ENCODE assay signal across 1 cellular context in the genomic region with DNA sequence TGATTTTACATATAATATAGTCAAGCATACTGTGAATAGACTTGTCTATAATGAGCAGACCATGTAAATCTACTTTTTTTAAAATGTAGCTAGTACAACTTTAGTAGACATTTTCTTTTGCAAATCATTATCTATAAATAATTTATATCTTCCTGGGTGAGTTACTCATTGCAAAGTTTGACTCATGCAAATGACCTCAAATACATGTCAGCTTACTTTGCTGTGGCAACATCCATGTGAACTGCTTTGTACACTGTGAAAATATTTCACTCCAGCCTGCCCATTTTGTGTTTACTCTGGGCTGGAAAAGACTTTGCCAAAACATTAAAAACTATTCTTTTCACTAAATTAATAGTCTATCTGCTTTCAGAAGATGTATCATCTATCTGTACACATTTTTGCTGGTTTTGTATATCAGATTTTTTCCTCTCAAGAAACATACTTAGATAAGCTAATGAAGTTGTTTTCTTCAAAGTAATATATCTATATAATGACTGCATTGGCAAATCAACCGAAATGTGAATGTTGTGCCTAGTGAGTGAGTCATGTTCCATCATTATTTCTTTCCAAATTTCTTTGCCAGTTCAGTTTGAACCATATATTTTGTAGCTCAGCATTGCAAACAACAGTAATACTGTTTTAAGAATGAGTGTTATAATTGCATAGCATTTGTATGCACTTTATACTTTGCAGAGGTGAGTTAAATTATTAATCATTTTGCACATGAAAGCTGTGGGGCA.
TF ChIP-seq lines count a peak whose summit lies in the region.

No MANE protein-coding gene starts in this region.

TF ChIP-seq in WTC11, 78 proteins besides CTCF, POLR2A, EP300 and RAD21 (continued from another document):
- TF ChIP-seq, protein P1, sequence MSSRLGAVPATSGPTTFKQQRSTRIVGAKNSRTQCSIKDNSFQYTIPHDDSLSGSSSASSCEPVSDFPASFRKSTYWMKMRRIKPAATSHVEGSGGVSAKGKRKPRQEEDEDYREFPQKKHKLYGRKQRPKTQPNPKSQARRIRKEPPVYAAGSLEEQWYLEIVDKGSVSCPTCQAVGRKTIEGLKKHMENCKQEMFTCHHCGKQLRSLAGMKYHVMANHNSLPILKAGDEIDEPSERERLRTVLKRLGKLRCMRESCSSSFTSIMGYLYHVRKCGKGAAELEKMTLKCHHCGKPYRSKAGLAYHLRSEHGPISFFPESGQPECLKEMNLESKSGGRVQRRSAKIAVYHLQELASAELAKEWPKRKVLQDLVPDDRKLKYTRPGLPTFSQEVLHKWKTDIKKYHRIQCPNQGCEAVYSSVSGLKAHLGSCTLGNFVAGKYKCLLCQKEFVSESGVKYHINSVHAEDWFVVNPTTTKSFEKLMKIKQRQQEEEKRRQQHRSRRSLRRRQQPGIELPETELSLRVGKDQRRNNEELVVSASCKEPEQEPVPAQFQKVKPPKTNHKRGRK (CRISPR knock-in tag; IDR thresholded peaks at IDR 0.05; ENCODE audit: borderline replicate concordance) = no peak
- TF ChIP-seq TEAD1 (CRISPR knock-in tag; IDR thresholded peaks at IDR 0.05) (no peak), NR3C1 (CRISPR knock-in tag; conservative IDR thresholded peaks at IDR 0.05; ENCODE audit: low read depth) (no peak), NFE2L1 (CRISPR knock-in tag; IDR thresholded peaks at IDR 0.05) (no peak), ZNF232 (CRISPR knock-in tag; IDR thresholded peaks at IDR 0.05) (no peak)
- TF ChIP-seq, protein P2, sequence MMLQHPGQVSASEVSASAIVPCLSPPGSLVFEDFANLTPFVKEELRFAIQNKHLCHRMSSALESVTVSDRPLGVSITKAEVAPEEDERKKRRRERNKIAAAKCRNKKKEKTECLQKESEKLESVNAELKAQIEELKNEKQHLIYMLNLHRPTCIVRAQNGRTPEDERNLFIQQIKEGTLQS (CRISPR knock-in tag; conservative IDR thresholded peaks at IDR 0.05) = no peak
- TF ChIP-seq, protein P3, sequence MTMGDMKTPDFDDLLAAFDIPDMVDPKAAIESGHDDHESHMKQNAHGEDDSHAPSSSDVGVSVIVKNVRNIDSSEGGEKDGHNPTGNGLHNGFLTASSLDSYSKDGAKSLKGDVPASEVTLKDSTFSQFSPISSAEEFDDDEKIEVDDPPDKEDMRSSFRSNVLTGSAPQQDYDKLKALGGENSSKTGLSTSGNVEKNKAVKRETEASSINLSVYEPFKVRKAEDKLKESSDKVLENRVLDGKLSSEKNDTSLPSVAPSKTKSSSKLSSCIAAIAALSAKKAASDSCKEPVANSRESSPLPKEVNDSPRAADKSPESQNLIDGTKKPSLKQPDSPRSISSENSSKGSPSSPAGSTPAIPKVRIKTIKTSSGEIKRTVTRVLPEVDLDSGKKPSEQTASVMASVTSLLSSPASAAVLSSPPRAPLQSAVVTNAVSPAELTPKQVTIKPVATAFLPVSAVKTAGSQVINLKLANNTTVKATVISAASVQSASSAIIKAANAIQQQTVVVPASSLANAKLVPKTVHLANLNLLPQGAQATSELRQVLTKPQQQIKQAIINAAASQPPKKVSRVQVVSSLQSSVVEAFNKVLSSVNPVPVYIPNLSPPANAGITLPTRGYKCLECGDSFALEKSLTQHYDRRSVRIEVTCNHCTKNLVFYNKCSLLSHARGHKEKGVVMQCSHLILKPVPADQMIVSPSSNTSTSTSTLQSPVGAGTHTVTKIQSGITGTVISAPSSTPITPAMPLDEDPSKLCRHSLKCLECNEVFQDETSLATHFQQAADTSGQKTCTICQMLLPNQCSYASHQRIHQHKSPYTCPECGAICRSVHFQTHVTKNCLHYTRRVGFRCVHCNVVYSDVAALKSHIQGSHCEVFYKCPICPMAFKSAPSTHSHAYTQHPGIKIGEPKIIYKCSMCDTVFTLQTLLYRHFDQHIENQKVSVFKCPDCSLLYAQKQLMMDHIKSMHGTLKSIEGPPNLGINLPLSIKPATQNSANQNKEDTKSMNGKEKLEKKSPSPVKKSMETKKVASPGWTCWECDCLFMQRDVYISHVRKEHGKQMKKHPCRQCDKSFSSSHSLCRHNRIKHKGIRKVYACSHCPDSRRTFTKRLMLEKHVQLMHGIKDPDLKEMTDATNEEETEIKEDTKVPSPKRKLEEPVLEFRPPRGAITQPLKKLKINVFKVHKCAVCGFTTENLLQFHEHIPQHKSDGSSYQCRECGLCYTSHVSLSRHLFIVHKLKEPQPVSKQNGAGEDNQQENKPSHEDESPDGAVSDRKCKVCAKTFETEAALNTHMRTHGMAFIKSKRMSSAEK (CRISPR knock-in tag; IDR thresholded peaks at IDR 0.05; ENCODE audit: borderline replicate concordance) = no peak
- TF ChIP-seq, protein P4, sequence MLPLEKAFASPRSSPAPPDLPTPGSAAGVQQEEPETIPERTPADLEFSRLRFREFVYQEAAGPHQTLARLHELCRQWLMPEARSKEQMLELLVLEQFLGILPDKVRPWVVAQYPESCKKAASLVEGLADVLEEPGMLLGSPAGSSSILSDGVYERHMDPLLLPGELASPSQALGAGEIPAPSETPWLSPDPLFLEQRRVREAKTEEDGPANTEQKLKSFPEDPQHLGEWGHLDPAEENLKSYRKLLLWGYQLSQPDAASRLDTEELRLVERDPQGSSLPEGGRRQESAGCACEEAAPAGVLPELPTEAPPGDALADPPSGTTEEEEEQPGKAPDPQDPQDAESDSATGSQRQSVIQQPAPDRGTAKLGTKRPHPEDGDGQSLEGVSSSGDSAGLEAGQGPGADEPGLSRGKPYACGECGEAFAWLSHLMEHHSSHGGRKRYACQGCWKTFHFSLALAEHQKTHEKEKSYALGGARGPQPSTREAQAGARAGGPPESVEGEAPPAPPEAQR (CRISPR knock-in tag; IDR thresholded peaks at IDR 0.05) = no peak
